In the genomic region with DNA sequence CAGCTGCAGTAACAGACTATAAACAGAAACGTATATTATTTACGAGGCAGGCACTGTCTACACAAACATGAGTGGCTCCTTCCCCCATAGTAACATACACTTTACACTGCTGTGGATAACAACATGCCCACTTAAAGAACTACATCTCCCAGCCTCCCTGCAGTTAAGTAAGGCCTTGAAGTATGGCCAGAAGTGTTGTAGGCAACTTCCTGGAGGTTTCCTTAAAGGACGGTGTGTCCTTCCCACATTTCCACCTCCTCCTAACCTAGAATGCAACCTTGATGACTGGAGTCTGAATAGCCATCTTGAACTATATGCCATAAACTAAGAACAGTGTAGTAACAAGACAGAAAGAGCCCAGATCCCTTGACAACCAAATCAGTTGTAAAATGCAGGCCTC, we compare ENCODE assay signal across 10 cellular contexts. TPM values are rescaled to one million over a fixed set of nuclear protein-coding genes. Genes with fewer than 3 reads are reported as not detected.
DNase-seq lines count a peak whose midpoint lies in the region; ATAC-seq, FAIRE-seq and TF ChIP-seq lines count a peak whose summit lies in the region.
"Had no signal": no experiment of that assay in that cellular context is flagged by ENCODE, and none has a peak within 500 bp of the region (broad histone marks: within the 10 kb centered on the region; RNA-seq: fewer than 3 reads in every experiment).

No MANE protein-coding gene starts in this region.

- peak overlapping the region in 1 of 3 donors; percentile 54 for H3K4me3 Mint-ChIP-seq in T-cell

- H3K36me3 Mint-ChIP-seq in T-cell: peaks cover 6% of the 10 kb centered on the region

- CTCF ChIA-PET in HEK293 (lab: Yijun Ruan, JAX) (interaction anchor here (0.5 to 1.8 kb wide), 4 partner anchors 9 to 274 kb away, joined by 4 to 9 read pairs (median 6); no protein-coding TSS in a partner anchor), T-cell (lab: Charles Lee) (interaction anchor here (0.5 to 1.9 kb wide), 8 partner anchors 9 to 372 kb away, joined by 3 to 6 read pairs (median 4); no protein-coding TSS in a partner anchor)

- peaks cover 0 to 5% (median 1%) of the 10 kb centered on the region in 3 donors for H3K9me3 Mint-ChIP-seq in T-cell

- H3K4me1 Mint-ChIP-seq in T-cell: peaks cover 74 to 82% (median 78%) of the 10 kb centered on the region in 3 donors

- 0 out of 2 replicates have a peak overlapping the region, but pooled peaks have one; percentile 2 for H3K27ac ChIP-seq in HEK293 (ENCODE audit: extremely low read depth, low read depth, low read length)
- peak overlapping the region; percentile 8 for H3K27ac ChIP-seq in hepatocyte
- no peak overlapping the region for H3K27ac ChIP-seq in small intestine (ENCODE audit: low read depth in 1 of 2, low read length in 1 of 2)

- H3K27me3 ChIP-seq in hepatocyte (no peaks in the 10 kb centered on the region), small intestine (ENCODE audit: control insufficient read depth in 2 of 2, insufficient read depth in 2 of 2, low read length in 2 of 2) (no peaks in the 10 kb centered on the region)

- no peaks in the 10 kb centered on the region for H3K27me3 Mint-ChIP-seq in T-cell

- no peaks in the 10 kb centered on the region for H3K36me3 ChIP-seq in HEK293 (ENCODE audit: control insufficient read depth in 2 of 2, insufficient read depth in 1 of 2, low read length in 2 of 2)
- H3K36me3 ChIP-seq in hepatocyte (replicated peaks; ENCODE audit: insufficient read depth, low read depth): no peaks in the 10 kb centered on the region
- no peaks in the 10 kb centered on the region for H3K36me3 ChIP-seq in small intestine (ENCODE audit: control insufficient read depth in 2 of 2, insufficient read depth in 2 of 2, low read length in 2 of 2)

- peaks cover 19% of the 10 kb centered on the region for H3K4me1 ChIP-seq in HEK293 (ENCODE audit: control insufficient read depth, insufficient read depth, low read length)
- peaks cover 34% of the 10 kb centered on the region for H3K4me1 ChIP-seq in hepatocyte (ENCODE audit: insufficient read depth)
- peaks cover 0 to 13% of the 10 kb centered on the region in 2 donors for H3K4me1 ChIP-seq in small intestine (ENCODE audit: control insufficient read depth in 2 of 2, insufficient read depth in 1 of 2, low read depth in 1 of 2, low read length in 1 of 2)

- peak overlapping the region; percentile 17 to 46 for H3K27ac Mint-ChIP-seq in T-cell

- peak overlapping the region; percentile 5 for H3K4me2 ChIP-seq in hepatocyte

- no peak for FAIRE-seq in small intestine (lab: Jason Lieb, UNC)

- TF ChIP-seq CTCF in HEK293 (tag by site-specific recombination; IDR thresholded peaks at IDR 0.05): no peak
- no peak for TF ChIP-seq CTCF in hepatocyte (IDR thresholded peaks at IDR 0.05; ENCODE audit: poor library complexity)

- POLR2A ChIA-PET in HEK293 (lab: Yijun Ruan, JAX): no interaction called here
- POLR2A ChIA-PET in T-cell (lab: Charles Lee): interaction anchor here in 1 of 2 donors (0.6 kb wide), 1 partner anchor 19 kb away, joined by 9 read pairs; no protein-coding TSS in a partner anchor

- WGBS in hepatocyte (ENCODE audit: low lambda C conversion rate, missing lambda C conversion rate): 26% methylated on average over 3 of the region's 3 CpGs
- 10 to 27% (median 26%) methylated on average over 3 of the region's 3 CpGs for WGBS in small intestine, 3 donors

- ATAC-seq in T-cell (replicated peaks in 1 of 4) (no peak), HG03196 (IDR thresholded peaks at IDR 0.05; ENCODE audit: unreplicated experiment) (no peak)

- H3K79me2 ChIP-seq in hepatocyte: peaks cover 100% of the 10 kb centered on the region

- DNase-seq in T-cell: no peak
- peak; percentile 46 for DNase-seq in hepatocyte (ENCODE audit: low spot score)
- peak; percentile 69 for DNase-seq in small intestine
- DNase-seq in NCI-H146 (lab: John Stamatoyannopoulos, UW): no peak
- DNase-seq in NCI-H1092 treated with DMSO at 0.1 percent for 48 hours (lab: John Stamatoyannopoulos, UW): no peak
- no peak for DNase-seq in SIG-M5 treated with dmso at 0.1 percent for 504 hours (lab: John Stamatoyannopoulos, UW; ENCODE audit: unreplicated experiment)
- DNase-seq: GOT3 had no signal

- no peaks in the 10 kb centered on the region for H3K9me2 ChIP-seq in hepatocyte (replicated peaks; ENCODE audit: insufficient read depth)

- H4K20me1 ChIP-seq in hepatocyte (ENCODE audit: insufficient read depth, poor library complexity, severe bottlenecking): peaks cover 94% of the 10 kb centered on the region

- no peak overlapping the region for H2AFZ ChIP-seq in hepatocyte

- H3K4me3 ChIP-seq in HEK293 (ENCODE audit: low read depth, low read length): no peak overlapping the region
- no peak overlapping the region for H3K4me3 ChIP-seq in hepatocyte
- no peak overlapping the region for H3K4me3 ChIP-seq in small intestine (ENCODE audit: low read depth in 1 of 2, low read length in 2 of 2)
- H3K4me3 ChIP-seq: coronary artery had no signal

- no peaks in the 10 kb centered on the region for H3K9me3 ChIP-seq in HEK293 (ENCODE audit: control insufficient read depth, insufficient read depth, low read depth, low read length)
- H3K9me3 ChIP-seq in hepatocyte (ENCODE audit: low read depth): no peaks in the 10 kb centered on the region
- H3K9me3 ChIP-seq in small intestine (ENCODE audit: control insufficient read depth, low read depth): no peaks in the 10 kb centered on the region

TF ChIP-seq in HEK293, 187 proteins besides CTCF, POLR2A, EP300 and RAD21 (continues in another document):
- TF ChIP-seq, protein P1, sequence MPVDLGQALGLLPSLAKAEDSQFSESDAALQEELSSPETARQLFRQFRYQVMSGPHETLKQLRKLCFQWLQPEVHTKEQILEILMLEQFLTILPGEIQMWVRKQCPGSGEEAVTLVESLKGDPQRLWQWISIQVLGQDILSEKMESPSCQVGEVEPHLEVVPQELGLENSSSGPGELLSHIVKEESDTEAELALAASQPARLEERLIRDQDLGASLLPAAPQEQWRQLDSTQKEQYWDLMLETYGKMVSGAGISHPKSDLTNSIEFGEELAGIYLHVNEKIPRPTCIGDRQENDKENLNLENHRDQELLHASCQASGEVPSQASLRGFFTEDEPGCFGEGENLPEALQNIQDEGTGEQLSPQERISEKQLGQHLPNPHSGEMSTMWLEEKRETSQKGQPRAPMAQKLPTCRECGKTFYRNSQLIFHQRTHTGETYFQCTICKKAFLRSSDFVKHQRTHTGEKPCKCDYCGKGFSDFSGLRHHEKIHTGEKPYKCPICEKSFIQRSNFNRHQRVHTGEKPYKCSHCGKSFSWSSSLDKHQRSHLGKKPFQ (tag by site-specific recombination; IDR thresholded peaks at IDR 0.05): no peak
- TF ChIP-seq ZFP41 (tag by site-specific recombination; IDR thresholded peaks at IDR 0.05; ENCODE audit: borderline replicate concordance) (no peak), GFI1B (tag by site-specific recombination; IDR thresholded peaks at IDR 0.05) (no peak), ZBTB20 (tag by site-specific recombination; IDR thresholded peaks at IDR 0.05) (peak; percentile 71), ZNF549 (tag by site-specific recombination; IDR thresholded peaks at IDR 0.05) (no peak), ZNF658 (tag by site-specific recombination; IDR thresholded peaks at IDR 0.05) (no peak), ZNF670 (tag by site-specific recombination; IDR thresholded peaks at IDR 0.05; ENCODE audit: low read depth) (no peak), ZNF394 (tag by site-specific recombination; IDR thresholded peaks at IDR 0.05; ENCODE audit: borderline replicate concordance) (no peak)
- TF ChIP-seq, protein P2, sequence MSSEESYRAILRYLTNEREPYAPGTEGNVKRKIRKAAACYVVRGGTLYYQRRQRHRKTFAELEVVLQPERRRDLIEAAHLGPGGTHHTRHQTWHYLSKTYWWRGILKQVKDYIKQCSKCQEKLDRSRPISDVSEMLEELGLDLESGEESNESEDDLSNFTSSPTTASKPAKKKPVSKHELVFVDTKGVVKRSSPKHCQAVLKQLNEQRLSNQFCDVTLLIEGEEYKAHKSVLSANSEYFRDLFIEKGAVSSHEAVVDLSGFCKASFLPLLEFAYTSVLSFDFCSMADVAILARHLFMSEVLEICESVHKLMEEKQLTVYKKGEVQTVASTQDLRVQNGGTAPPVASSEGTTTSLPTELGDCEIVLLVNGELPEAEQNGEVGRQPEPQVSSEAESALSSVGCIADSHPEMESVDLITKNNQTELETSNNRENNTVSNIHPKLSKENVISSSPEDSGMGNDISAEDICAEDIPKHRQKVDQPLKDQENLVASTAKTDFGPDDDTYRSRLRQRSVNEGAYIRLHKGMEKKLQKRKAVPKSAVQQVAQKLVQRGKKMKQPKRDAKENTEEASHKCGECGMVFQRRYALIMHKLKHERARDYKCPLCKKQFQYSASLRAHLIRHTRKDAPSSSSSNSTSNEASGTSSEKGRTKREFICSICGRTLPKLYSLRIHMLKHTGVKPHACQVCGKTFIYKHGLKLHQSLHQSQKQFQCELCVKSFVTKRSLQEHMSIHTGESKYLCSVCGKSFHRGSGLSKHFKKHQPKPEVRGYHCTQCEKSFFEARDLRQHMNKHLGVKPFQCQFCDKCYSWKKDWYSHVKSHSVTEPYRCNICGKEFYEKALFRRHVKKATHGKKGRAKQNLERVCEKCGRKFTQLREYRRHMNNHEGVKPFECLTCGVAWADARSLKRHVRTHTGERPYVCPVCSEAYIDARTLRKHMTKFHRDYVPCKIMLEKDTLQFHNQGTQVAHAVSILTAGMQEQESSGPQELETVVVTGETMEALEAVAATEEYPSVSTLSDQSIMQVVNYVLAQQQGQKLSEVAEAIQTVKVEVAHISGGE (tag by site-specific recombination; conservative IDR thresholded peaks at IDR 0.05; ENCODE audit: low read depth): peak; percentile 61
- TF ChIP-seq, protein P3, sequence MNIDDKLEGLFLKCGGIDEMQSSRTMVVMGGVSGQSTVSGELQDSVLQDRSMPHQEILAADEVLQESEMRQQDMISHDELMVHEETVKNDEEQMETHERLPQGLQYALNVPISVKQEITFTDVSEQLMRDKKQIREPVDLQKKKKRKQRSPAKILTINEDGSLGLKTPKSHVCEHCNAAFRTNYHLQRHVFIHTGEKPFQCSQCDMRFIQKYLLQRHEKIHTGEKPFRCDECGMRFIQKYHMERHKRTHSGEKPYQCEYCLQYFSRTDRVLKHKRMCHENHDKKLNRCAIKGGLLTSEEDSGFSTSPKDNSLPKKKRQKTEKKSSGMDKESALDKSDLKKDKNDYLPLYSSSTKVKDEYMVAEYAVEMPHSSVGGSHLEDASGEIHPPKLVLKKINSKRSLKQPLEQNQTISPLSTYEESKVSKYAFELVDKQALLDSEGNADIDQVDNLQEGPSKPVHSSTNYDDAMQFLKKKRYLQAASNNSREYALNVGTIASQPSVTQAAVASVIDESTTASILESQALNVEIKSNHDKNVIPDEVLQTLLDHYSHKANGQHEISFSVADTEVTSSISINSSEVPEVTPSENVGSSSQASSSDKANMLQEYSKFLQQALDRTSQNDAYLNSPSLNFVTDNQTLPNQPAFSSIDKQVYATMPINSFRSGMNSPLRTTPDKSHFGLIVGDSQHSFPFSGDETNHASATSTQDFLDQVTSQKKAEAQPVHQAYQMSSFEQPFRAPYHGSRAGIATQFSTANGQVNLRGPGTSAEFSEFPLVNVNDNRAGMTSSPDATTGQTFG (tag by site-specific recombination; IDR thresholded peaks at IDR 0.05; ENCODE audit: borderline replicate concordance): no peak

RNA-seq across cellular contexts. Expression of a gene that starts 20.3 kb away (rescaled TPM):
- total RNA-seq in T-cell (100 to 1,000 TPM; 126 to 216 (median 133) TPM), hepatocyte (122 and 135 TPM in 2 replicates)
- polyA plus RNA-seq in hepatocyte (23.7 and 23.9 TPM in 2 replicates), small intestine (10 to 100 TPM in 2 of 3 donors, 1 to 10 TPM in 1; 9.8 to 18.3 (median 10.3) TPM)

Comparison
In these comparisons a context has a peak if more than half of its experiments do, and no peak if none do; other contexts are left out.
1. H3K27ac ChIP-seq: peak in HEK293 (single experiment) and hepatocyte (single experiment); none in small intestine (0 of 2).
2. DNase-seq: peak in hepatocyte (single experiment) and small intestine (single experiment); none in T-cell (0 of 34), NCI-H146 (single experiment), NCI-H1092 treated with DMSO at 0.1 percent for 48 hours (single experiment) and SIG-M5 treated with dmso at 0.1 percent for 504 hours (single experiment).